In the genomic region with DNA sequence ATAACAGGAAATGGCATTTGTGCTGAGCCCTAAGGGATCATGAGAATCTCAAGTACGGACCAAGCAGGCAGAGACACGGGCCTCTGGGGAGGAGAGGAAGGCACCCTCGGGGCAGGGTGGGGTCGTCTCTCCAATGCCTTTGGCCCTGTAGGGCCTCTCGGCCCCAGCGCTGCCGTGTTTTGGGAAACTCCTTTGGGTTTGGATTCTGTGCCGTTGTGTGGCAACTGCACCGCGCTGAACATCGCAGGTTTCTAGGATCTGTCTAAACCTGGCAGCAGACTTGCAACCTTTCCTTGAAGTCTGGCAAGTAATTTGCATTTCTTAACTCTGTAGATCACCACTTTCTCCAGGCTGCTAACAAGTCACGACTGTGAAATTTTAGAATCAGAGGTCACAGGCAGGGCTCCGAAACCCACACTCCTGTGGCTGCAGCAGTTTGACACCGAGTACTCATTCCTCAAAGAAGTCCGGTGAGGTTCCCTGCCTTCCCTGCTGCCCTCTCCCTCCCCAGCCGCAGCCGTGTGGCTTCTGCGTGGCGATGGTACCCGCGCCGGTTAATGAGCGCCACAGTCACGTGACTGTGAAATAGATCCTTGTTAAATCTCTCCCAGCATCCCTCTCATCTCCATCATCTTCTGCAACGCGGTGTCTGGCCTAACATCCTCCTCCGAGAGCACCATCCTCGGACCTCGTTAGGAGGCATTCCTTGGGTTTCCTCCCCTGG, we compare ENCODE assay signal across 1 cellular context.
TF ChIP-seq lines count a peak whose summit lies in the region.

No MANE protein-coding gene starts in this region.

TF ChIP-seq in WTC11, 78 proteins besides CTCF, POLR2A, EP300 and RAD21 (continued from another document):
- TF ChIP-seq, protein P1, sequence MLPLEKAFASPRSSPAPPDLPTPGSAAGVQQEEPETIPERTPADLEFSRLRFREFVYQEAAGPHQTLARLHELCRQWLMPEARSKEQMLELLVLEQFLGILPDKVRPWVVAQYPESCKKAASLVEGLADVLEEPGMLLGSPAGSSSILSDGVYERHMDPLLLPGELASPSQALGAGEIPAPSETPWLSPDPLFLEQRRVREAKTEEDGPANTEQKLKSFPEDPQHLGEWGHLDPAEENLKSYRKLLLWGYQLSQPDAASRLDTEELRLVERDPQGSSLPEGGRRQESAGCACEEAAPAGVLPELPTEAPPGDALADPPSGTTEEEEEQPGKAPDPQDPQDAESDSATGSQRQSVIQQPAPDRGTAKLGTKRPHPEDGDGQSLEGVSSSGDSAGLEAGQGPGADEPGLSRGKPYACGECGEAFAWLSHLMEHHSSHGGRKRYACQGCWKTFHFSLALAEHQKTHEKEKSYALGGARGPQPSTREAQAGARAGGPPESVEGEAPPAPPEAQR (CRISPR knock-in tag; IDR thresholded peaks at IDR 0.05): no peak
- TF ChIP-seq, protein P2, sequence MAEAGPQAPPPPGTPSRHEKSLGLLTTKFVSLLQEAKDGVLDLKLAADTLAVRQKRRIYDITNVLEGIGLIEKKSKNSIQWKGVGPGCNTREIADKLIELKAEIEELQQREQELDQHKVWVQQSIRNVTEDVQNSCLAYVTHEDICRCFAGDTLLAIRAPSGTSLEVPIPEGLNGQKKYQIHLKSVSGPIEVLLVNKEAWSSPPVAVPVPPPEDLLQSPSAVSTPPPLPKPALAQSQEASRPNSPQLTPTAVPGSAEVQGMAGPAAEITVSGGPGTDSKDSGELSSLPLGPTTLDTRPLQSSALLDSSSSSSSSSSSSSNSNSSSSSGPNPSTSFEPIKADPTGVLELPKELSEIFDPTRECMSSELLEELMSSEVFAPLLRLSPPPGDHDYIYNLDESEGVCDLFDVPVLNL (CRISPR knock-in tag; IDR thresholded peaks at IDR 0.05; ENCODE audit: borderline replicate concordance, low read depth): no peak
- TF ChIP-seq HMGXB4 (CRISPR knock-in tag; IDR thresholded peaks at IDR 0.05): no peak
- TF ChIP-seq HMGA2 (CRISPR knock-in tag; IDR thresholded peaks at IDR 0.05): no peak
- TF ChIP-seq, protein P3, sequence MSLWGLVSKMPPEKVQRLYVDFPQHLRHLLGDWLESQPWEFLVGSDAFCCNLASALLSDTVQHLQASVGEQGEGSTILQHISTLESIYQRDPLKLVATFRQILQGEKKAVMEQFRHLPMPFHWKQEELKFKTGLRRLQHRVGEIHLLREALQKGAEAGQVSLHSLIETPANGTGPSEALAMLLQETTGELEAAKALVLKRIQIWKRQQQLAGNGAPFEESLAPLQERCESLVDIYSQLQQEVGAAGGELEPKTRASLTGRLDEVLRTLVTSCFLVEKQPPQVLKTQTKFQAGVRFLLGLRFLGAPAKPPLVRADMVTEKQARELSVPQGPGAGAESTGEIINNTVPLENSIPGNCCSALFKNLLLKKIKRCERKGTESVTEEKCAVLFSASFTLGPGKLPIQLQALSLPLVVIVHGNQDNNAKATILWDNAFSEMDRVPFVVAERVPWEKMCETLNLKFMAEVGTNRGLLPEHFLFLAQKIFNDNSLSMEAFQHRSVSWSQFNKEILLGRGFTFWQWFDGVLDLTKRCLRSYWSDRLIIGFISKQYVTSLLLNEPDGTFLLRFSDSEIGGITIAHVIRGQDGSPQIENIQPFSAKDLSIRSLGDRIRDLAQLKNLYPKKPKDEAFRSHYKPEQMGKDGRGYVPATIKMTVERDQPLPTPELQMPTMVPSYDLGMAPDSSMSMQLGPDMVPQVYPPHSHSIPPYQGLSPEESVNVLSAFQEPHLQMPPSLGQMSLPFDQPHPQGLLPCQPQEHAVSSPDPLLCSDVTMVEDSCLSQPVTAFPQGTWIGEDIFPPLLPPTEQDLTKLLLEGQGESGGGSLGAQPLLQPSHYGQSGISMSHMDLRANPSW (CRISPR knock-in tag; conservative IDR thresholded peaks at IDR 0.05; ENCODE audit: low read depth): no peak
- TF ChIP-seq TP53 (CRISPR knock-in tag; IDR thresholded peaks at IDR 0.05): no peak
- TF ChIP-seq E2F5 (CRISPR knock-in tag; IDR thresholded peaks at IDR 0.05): no peak
- TF ChIP-seq, protein P4, sequence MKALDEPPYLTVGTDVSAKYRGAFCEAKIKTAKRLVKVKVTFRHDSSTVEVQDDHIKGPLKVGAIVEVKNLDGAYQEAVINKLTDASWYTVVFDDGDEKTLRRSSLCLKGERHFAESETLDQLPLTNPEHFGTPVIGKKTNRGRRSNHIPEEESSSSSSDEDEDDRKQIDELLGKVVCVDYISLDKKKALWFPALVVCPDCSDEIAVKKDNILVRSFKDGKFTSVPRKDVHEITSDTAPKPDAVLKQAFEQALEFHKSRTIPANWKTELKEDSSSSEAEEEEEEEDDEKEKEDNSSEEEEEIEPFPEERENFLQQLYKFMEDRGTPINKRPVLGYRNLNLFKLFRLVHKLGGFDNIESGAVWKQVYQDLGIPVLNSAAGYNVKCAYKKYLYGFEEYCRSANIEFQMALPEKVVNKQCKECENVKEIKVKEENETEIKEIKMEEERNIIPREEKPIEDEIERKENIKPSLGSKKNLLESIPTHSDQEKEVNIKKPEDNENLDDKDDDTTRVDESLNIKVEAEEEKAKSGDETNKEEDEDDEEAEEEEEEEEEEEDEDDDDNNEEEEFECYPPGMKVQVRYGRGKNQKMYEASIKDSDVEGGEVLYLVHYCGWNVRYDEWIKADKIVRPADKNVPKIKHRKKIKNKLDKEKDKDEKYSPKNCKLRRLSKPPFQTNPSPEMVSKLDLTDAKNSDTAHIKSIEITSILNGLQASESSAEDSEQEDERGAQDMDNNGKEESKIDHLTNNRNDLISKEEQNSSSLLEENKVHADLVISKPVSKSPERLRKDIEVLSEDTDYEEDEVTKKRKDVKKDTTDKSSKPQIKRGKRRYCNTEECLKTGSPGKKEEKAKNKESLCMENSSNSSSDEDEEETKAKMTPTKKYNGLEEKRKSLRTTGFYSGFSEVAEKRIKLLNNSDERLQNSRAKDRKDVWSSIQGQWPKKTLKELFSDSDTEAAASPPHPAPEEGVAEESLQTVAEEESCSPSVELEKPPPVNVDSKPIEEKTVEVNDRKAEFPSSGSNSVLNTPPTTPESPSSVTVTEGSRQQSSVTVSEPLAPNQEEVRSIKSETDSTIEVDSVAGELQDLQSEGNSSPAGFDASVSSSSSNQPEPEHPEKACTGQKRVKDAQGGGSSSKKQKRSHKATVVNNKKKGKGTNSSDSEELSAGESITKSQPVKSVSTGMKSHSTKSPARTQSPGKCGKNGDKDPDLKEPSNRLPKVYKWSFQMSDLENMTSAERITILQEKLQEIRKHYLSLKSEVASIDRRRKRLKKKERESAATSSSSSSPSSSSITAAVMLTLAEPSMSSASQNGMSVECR (CRISPR knock-in tag; IDR thresholded peaks at IDR 0.05; ENCODE audit: borderline replicate concordance): no peak
- no peak for TF ChIP-seq ZMAT4 (CRISPR knock-in tag; IDR thresholded peaks at IDR 0.05)
- TF ChIP-seq ATF1 (CRISPR knock-in tag; IDR thresholded peaks at IDR 0.05): no peak
- TF ChIP-seq, protein P5, sequence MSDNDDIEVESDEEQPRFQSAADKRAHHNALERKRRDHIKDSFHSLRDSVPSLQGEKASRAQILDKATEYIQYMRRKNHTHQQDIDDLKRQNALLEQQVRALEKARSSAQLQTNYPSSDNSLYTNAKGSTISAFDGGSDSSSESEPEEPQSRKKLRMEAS (CRISPR knock-in tag; IDR thresholded peaks at IDR 0.05): no peak
- TF ChIP-seq, protein P6, sequence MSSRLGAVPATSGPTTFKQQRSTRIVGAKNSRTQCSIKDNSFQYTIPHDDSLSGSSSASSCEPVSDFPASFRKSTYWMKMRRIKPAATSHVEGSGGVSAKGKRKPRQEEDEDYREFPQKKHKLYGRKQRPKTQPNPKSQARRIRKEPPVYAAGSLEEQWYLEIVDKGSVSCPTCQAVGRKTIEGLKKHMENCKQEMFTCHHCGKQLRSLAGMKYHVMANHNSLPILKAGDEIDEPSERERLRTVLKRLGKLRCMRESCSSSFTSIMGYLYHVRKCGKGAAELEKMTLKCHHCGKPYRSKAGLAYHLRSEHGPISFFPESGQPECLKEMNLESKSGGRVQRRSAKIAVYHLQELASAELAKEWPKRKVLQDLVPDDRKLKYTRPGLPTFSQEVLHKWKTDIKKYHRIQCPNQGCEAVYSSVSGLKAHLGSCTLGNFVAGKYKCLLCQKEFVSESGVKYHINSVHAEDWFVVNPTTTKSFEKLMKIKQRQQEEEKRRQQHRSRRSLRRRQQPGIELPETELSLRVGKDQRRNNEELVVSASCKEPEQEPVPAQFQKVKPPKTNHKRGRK (CRISPR knock-in tag; IDR thresholded peaks at IDR 0.05; ENCODE audit: borderline replicate concordance): no peak
